In the genomic region with DNA sequence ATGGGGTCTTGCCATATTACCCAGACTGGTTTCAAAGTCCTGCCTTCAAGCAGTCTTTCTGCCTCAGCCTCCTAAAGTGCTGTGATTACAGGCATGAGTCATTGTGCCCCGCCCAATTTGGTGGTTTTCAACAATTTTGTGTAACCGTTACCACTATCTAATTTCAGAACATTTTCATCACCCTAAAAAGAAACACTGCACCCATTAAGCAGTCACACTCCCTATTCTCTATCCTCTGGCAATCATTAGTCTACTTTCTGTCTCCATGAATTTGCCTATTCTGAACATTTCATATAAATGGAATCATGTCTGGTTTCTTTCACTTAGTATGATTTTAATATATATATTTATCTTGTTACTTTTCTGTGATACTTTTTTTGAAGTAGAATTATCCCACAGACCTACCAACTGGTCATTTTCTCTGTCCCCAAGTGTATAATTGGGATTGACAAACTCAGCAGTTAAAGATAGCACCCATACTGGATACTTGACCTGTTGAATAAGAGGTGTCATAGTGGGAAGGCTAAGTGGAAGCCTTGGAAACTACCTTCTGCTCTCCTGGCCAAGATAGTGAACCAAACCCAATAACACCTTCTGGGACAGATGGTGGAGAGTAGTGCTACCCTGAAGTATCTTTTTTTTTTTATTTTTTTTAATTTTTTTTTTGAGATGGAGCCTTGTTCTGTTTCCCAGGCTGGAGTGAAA, we compare ENCODE assay signal across 8 cellular contexts.
DNase-seq lines count a peak whose midpoint lies in the region; ATAC-seq and TF ChIP-seq lines count a peak whose summit lies in the region.

No MANE protein-coding gene starts in this region.

- DNase-seq in GM13977 (ENCODE audit: low spot score) = peak; percentile 40
- DNase-seq in activated CD4-positive, CD25-positive, alpha-beta regulatory T cell treated with anti-CD3 and anti-CD28 coated beads, Interleukin-2, amount 50 U/mL, for 72 hours = peak; percentile 65
- DNase-seq in coronary artery (ENCODE audit: low spot score) = peak; percentile 76
- peak; percentile 27 to 61 (median 44) for DNase-seq in stimulated activated CD4-positive, alpha-beta T cell treated with anti-CD3 and anti-CD28 coated beads, Interleukin-1b, Interleukin-23, amount 100 ng/mL, for 24 hours (ENCODE audit: low read depth in 4 of 4, low spot score in 1 of 4)
- DNase-seq in COR-L47 (lab: John Stamatoyannopoulos, UW) = no peak
- no peak for DNase-seq in DMS79 treated with DMSO at 0.1 percent for 48 hours (lab: John Stamatoyannopoulos, UW)
- no peak for DNase-seq in H7

- TF ChIP-seq CTCF in GM13977 (IDR thresholded peaks at IDR 0.05; ENCODE audit: extremely low read depth, insufficient read depth, missing control alignments) (no peak), coronary artery (IDR thresholded peaks at IDR 0.05) (no peak)

- in situ Hi-C loops in GM13977 (cut with MboI; ENCODE audit: low pct_unique_long_range_greater_than_20kb, low sequenced_read_pairs, unreplicated experiment) = no loop called here

- no peak overlapping the region for H3K27ac ChIP-seq in coronary artery

- no peaks in the 10 kb centered on the region for H3K27me3 ChIP-seq in H7 (ENCODE audit: control insufficient read depth, insufficient read depth, low read length)

- H3K4me3 ChIP-seq in coronary artery = no peak overlapping the region
- H3K4me3 ChIP-seq in H7 (ENCODE audit: insufficient read depth, low read depth, low read length) = no peak overlapping the region

- no peaks in the 10 kb centered on the region for H3K36me3 ChIP-seq in H7 (replicated peaks; ENCODE audit: control insufficient read depth, insufficient read depth, low read length)

- peak; percentile 60 for ATAC-seq in HG03439 (IDR thresholded peaks at IDR 0.05; ENCODE audit: unreplicated experiment)

Comparison
In these comparisons a context has a peak if more than half of its experiments do, and no peak if none do; other contexts are left out.
1. DNase-seq: peak in GM13977 (single experiment), activated CD4-positive, CD25-positive, alpha-beta regulatory T cell treated with anti-CD3 and anti-CD28 coated beads, Interleukin-2, amount 50 U/mL, for 72 hours (single experiment), coronary artery (single experiment) and stimulated activated CD4-positive, alpha-beta T cell treated with anti-CD3 and anti-CD28 coated beads, Interleukin-1b, Interleukin-23, amount 100 ng/mL, for 24 hours (4 of 4); none in COR-L47 (single experiment), DMS79 treated with DMSO at 0.1 percent for 48 hours (single experiment) and H7 (single experiment).